1 cellular context compared by ENCODE assay signal in the genomic region with DNA sequence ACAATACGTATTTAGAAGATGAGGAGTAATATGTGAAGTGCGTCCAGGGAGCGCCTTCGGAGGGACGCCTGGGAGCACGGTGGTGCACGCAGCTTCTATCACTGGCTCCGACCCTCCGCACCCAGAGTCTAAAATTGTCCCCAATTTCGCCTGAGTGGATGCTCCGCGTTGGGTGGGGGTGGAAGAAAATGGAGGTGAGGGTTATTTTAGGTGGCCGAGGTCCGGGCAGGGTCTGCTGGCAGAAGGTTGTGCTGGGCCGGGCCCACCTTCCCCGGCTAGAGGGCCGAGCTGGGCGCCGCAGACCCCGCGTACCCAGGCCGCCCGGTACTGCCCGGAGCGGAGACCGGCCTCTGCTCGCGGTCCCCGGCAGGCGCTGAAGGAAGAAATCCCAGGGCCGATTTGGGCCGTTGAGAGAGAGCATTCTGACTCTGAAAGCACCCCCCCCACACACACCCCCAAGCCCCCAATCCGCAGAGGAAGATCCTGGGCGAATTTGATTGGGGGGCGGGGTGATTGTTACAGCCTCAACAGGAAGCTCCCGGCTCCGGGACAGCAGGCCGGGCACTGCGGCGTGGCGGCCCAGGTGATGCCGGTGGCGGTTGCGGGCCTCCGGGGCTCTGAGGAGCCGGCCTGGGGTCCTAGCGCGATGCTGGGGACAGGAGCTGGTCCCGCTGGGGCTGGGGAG.
TF ChIP-seq lines count a peak whose summit lies in the region.

No MANE protein-coding gene starts in this region.

TF ChIP-seq in HEK293, 187 proteins besides CTCF, POLR2A, EP300 and RAD21 (continued from another document and continues in another):
- no peak for TF ChIP-seq ZNF169 (tag by site-specific recombination; IDR thresholded peaks at IDR 0.05)
- no peak for TF ChIP-seq ZNF366 (tag by site-specific recombination; conservative IDR thresholded peaks at IDR 0.05)
- TF ChIP-seq ZNF423 (tag by site-specific recombination; IDR thresholded peaks at IDR 0.05) = no peak
- no peak for TF ChIP-seq ZNF621 (tag by site-specific recombination; IDR thresholded peaks at IDR 0.05)
- no peak for TF ChIP-seq ZNF596 (tag by site-specific recombination; IDR thresholded peaks at IDR 0.05)
- TF ChIP-seq ZNF391 (tag by site-specific recombination; IDR thresholded peaks at IDR 0.05; ENCODE audit: borderline replicate concordance, low read depth) = no peak
- no peak for TF ChIP-seq KLF1 (tag by site-specific recombination; IDR thresholded peaks at IDR 0.05)
- no peak for TF ChIP-seq ZNF211 (tag by site-specific recombination; IDR thresholded peaks at IDR 0.05; ENCODE audit: low read depth)
- no peak for TF ChIP-seq SCRT2 (tag by site-specific recombination; IDR thresholded peaks at IDR 0.05)
- TF ChIP-seq IKZF3 (tag by site-specific recombination; IDR thresholded peaks at IDR 0.05) = peak; percentile 82
- peak; percentile 72 for TF ChIP-seq ZNF341 (tag by site-specific recombination; IDR thresholded peaks at IDR 0.05; ENCODE audit: low read depth)
- TF ChIP-seq KLF10 (tag by site-specific recombination; IDR thresholded peaks at IDR 0.05) = peak; percentile 30; the same call in 1 of the 2 replicates
- TF ChIP-seq, protein P1, sequence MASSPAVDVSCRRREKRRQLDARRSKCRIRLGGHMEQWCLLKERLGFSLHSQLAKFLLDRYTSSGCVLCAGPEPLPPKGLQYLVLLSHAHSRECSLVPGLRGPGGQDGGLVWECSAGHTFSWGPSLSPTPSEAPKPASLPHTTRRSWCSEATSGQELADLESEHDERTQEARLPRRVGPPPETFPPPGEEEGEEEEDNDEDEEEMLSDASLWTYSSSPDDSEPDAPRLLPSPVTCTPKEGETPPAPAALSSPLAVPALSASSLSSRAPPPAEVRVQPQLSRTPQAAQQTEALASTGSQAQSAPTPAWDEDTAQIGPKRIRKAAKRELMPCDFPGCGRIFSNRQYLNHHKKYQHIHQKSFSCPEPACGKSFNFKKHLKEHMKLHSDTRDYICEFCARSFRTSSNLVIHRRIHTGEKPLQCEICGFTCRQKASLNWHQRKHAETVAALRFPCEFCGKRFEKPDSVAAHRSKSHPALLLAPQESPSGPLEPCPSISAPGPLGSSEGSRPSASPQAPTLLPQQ (tag by site-specific recombination; IDR thresholded peaks at IDR 0.05) = no peak
- no peak for TF ChIP-seq ZNF624 (tag by site-specific recombination; IDR thresholded peaks at IDR 0.05)
- TF ChIP-seq ZFP69B (tag by site-specific recombination; IDR thresholded peaks at IDR 0.05) = peak; percentile 82
- no peak for TF ChIP-seq ZSCAN5A (tag by site-specific recombination; IDR thresholded peaks at IDR 0.05)
- TF ChIP-seq RBAK (tag by site-specific recombination; IDR thresholded peaks at IDR 0.05) = no peak
- peak; percentile 60; the same call in 1 of the 2 replicates for TF ChIP-seq ZBTB20 (tag by site-specific recombination; IDR thresholded peaks at IDR 0.05)
- TF ChIP-seq ZNF629 (tag by site-specific recombination; IDR thresholded peaks at IDR 0.05) = 0 out of 2 replicates have a peak, but pooled peaks have one; percentile 5
- TF ChIP-seq TSHZ1 (tag by site-specific recombination; IDR thresholded peaks at IDR 0.05; ENCODE audit: borderline replicate concordance) = no peak
- TF ChIP-seq, protein P2, sequence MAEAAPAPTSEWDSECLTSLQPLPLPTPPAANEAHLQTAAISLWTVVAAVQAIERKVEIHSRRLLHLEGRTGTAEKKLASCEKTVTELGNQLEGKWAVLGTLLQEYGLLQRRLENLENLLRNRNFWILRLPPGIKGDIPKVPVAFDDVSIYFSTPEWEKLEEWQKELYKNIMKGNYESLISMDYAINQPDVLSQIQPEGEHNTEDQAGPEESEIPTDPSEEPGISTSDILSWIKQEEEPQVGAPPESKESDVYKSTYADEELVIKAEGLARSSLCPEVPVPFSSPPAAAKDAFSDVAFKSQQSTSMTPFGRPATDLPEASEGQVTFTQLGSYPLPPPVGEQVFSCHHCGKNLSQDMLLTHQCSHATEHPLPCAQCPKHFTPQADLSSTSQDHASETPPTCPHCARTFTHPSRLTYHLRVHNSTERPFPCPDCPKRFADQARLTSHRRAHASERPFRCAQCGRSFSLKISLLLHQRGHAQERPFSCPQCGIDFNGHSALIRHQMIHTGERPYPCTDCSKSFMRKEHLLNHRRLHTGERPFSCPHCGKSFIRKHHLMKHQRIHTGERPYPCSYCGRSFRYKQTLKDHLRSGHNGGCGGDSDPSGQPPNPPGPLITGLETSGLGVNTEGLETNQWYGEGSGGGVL (tag by site-specific recombination; IDR thresholded peaks at IDR 0.05) = no peak
- no peak for TF ChIP-seq ZNF548 (tag by site-specific recombination; IDR thresholded peaks at IDR 0.05)
- no peak for TF ChIP-seq SETDB1 (IDR thresholded peaks at IDR 0.05; ENCODE audit: insufficient read length, low read length)
- TF ChIP-seq ZNF560 (tag by site-specific recombination; IDR thresholded peaks at IDR 0.05; ENCODE audit: borderline replicate concordance) = no peak
- no peak for TF ChIP-seq FEZF1 (tag by site-specific recombination; IDR thresholded peaks at IDR 0.05)
- no peak for TF ChIP-seq ZNF677 (tag by site-specific recombination; IDR thresholded peaks at IDR 0.05)
- no peak for TF ChIP-seq ZFP41 (tag by site-specific recombination; IDR thresholded peaks at IDR 0.05; ENCODE audit: borderline replicate concordance)
- TF ChIP-seq, protein P3, sequence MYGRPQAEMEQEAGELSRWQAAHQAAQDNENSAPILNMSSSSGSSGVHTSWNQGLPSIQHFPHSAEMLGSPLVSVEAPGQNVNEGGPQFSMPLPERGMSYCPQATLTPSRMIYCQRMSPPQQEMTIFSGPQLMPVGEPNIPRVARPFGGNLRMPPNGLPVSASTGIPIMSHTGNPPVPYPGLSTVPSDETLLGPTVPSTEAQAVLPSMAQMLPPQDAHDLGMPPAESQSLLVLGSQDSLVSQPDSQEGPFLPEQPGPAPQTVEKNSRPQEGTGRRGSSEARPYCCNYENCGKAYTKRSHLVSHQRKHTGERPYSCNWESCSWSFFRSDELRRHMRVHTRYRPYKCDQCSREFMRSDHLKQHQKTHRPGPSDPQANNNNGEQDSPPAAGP (tag by site-specific recombination; IDR thresholded peaks at IDR 0.05) = no peak
- no peak for TF ChIP-seq ZNF311 (tag by site-specific recombination; IDR thresholded peaks at IDR 0.05; ENCODE audit: borderline replicate concordance)
- no peak for TF ChIP-seq ZBTB21 (tag by site-specific recombination; IDR thresholded peaks at IDR 0.05)
- no peak for TF ChIP-seq HOXA7 (CRISPR knock-in tag; IDR thresholded peaks at IDR 0.05; ENCODE audit: borderline replicate concordance)
- TF ChIP-seq, protein P4, sequence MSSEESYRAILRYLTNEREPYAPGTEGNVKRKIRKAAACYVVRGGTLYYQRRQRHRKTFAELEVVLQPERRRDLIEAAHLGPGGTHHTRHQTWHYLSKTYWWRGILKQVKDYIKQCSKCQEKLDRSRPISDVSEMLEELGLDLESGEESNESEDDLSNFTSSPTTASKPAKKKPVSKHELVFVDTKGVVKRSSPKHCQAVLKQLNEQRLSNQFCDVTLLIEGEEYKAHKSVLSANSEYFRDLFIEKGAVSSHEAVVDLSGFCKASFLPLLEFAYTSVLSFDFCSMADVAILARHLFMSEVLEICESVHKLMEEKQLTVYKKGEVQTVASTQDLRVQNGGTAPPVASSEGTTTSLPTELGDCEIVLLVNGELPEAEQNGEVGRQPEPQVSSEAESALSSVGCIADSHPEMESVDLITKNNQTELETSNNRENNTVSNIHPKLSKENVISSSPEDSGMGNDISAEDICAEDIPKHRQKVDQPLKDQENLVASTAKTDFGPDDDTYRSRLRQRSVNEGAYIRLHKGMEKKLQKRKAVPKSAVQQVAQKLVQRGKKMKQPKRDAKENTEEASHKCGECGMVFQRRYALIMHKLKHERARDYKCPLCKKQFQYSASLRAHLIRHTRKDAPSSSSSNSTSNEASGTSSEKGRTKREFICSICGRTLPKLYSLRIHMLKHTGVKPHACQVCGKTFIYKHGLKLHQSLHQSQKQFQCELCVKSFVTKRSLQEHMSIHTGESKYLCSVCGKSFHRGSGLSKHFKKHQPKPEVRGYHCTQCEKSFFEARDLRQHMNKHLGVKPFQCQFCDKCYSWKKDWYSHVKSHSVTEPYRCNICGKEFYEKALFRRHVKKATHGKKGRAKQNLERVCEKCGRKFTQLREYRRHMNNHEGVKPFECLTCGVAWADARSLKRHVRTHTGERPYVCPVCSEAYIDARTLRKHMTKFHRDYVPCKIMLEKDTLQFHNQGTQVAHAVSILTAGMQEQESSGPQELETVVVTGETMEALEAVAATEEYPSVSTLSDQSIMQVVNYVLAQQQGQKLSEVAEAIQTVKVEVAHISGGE (tag by site-specific recombination; conservative IDR thresholded peaks at IDR 0.05; ENCODE audit: low read depth) = no peak; the same call in 1 of the 2 replicates
- TF ChIP-seq ZBTB10 (tag by site-specific recombination; IDR thresholded peaks at IDR 0.05) = no peak
- no peak for TF ChIP-seq ZNF138 (tag by site-specific recombination; IDR thresholded peaks at IDR 0.05; ENCODE audit: borderline replicate concordance)
- TF ChIP-seq ZNF837 (tag by site-specific recombination; IDR thresholded peaks at IDR 0.05) = no peak
- TF ChIP-seq ZNF239 (tag by site-specific recombination; IDR thresholded peaks at IDR 0.05) = no peak
- TF ChIP-seq YY1 (tag by site-specific recombination; IDR thresholded peaks at IDR 0.05) = no peak; the same call in 1 of the 2 replicates
